10 cellular contexts compared by ENCODE assay signal in the genomic region with DNA sequence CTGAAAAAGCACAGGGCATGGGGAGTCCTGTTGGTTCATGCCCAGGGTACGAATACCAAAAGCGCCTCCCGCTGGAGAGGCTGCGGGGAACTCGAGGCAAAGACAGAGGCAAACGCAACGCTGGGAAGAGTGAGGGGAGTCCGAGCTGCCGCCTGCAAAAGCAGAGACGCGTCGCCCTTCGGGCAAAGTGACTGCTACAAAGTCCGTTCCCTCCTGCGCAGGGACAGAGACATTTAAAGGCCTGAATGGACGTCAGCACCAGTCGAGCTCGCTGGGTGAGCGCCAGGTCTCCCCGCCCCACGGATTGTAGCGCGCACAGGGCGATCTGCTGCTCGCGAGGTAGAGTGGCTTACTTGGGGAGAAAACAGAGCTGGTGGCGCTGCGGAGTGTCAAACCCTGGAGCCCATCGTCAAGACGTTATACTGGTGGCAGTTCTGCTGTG.
DNase-seq lines count a peak whose midpoint lies in the region; ATAC-seq and TF ChIP-seq lines count a peak whose summit lies in the region.
"Had no signal": no experiment of that assay in that cellular context is flagged by ENCODE, and none has a peak within 500 bp of the region (broad histone marks: within the 10 kb centered on the region; RNA-seq: fewer than 3 reads in every experiment).

No MANE protein-coding gene starts in this region.

- peaks cover 9% of the 10 kb centered on the region for H3K4me1 Mint-ChIP-seq in endothelial cell (ENCODE audit: unreplicated experiment)

- H3K27me3 Mint-ChIP-seq in endothelial cell (ENCODE audit: unreplicated experiment) = peaks cover 13% of the 10 kb centered on the region

- peaks cover 15% of the 10 kb centered on the region for H3K27me3 ChIP-seq in muscle layer of duodenum (ENCODE audit: low read depth, low read length)

- peaks cover 0 to 24% of the 10 kb centered on the region in 2 donors for H3K4me1 ChIP-seq in muscle layer of duodenum (ENCODE audit: control insufficient read depth in 1 of 2, insufficient read depth in 2 of 2, low read length in 2 of 2)

- peak overlapping the region; percentile 91 for H3K4me3 Mint-ChIP-seq in endothelial cell (ENCODE audit: unreplicated experiment)

- intact Hi-C loops in Right ventricle myocardium superior (cut with DNase I) (no loop called here), Right ventricle myocardium inferior (cut with DNase I) (no loop called here)

- H3K36me3 Mint-ChIP-seq in endothelial cell (ENCODE audit: low read depth, unreplicated experiment) = no peaks in the 10 kb centered on the region

- no peaks in the 10 kb centered on the region for H3K9me3 ChIP-seq in muscle layer of duodenum (ENCODE audit: control insufficient read depth in 1 of 2, low read length in 2 of 2)
- H3K9me3 ChIP-seq: pancreas had no signal

- ATAC-seq in Right ventricle myocardium superior (ENCODE audit: poor library complexity) (no peak), Right ventricle myocardium inferior (no peak), HG03442 (IDR thresholded peaks at IDR 0.05; ENCODE audit: unreplicated experiment) (no peak), HG02852 (IDR thresholded peaks at IDR 0.05; ENCODE audit: unreplicated experiment) (no peak), GM19463 (IDR thresholded peaks at IDR 0.05; ENCODE audit: unreplicated experiment) (no peak)
- ATAC-seq: pancreas had no signal

- TF ChIP-seq CTCF in endothelial cell (IDR thresholded peaks at IDR 0.05; ENCODE audit: unreplicated experiment) = no peak

- peak overlapping the region; percentile 26 to 53 for H3K4me3 ChIP-seq in muscle layer of duodenum (ENCODE audit: low read depth in 1 of 2, low read length in 2 of 2)
- H3K4me3 ChIP-seq: pancreas had no signal

- no peak overlapping the region for H3K27ac Mint-ChIP-seq in endothelial cell (ENCODE audit: unreplicated experiment)

- no peaks in the 10 kb centered on the region for H3K36me3 ChIP-seq in muscle layer of duodenum (ENCODE audit: control insufficient read depth in 1 of 2, insufficient read depth in 2 of 2, low read length in 2 of 2)
- H3K36me3 ChIP-seq: pancreas had no signal

- no peak overlapping the region for H3K27ac ChIP-seq in muscle layer of duodenum (ENCODE audit: low read length)
- H3K27ac ChIP-seq: pancreas, RWPE1 had no signal

- DNase-seq in Right ventricle myocardium superior (peak; percentile 39), Right ventricle myocardium inferior (ENCODE audit: missing footprints) (no peak), endothelial cell (ENCODE audit: low spot score) (peak; percentile 50)
- DNase-seq in activated CD4-positive, alpha-beta T cell treated with anti-CD3 and anti-CD28 coated beads, Interleukin-2, amount 50 U/mL, for 1 hour = no peak

- no peaks in the 10 kb centered on the region for H3K9me3 Mint-ChIP-seq in endothelial cell (ENCODE audit: unreplicated experiment)

Comparison
In these comparisons a context has a peak if more than half of its experiments do, and no peak if none do; other contexts are left out.
1. DNase-seq: peak in Right ventricle myocardium superior (single experiment) and endothelial cell (single experiment); none in Right ventricle myocardium inferior (single experiment) and activated CD4-positive, alpha-beta T cell treated with anti-CD3 and anti-CD28 coated beads, Interleukin-2, amount 50 U/mL, for 1 hour (single experiment).